8 cellular contexts compared by ENCODE assay signal in genomic region chr2:60552851-60553495, GRCh38.
DNase-seq lines count a peak whose midpoint lies in the region; ATAC-seq and TF ChIP-seq lines count a peak whose summit lies in the region.

No MANE protein-coding gene starts in this region.

- ATAC-seq in HG03025 (IDR thresholded peaks at IDR 0.05; ENCODE audit: low FRiP score, unreplicated experiment): no peak
- ATAC-seq in HG03175 (IDR thresholded peaks at IDR 0.05; ENCODE audit: unreplicated experiment): no peak
- no peak for ATAC-seq in GM21367 (IDR thresholded peaks at IDR 0.05; ENCODE audit: unreplicated experiment)

- POLR2A ChIA-PET in AG04449 (lab: Yijun Ruan, JAX): interaction anchor here (0.6 to 1.3 kb wide), 4 partner anchors 11 to 45 kb away, joined by 3 to 4 read pairs (median 3); no protein-coding TSS in a partner anchor

- H3K9me3 ChIP-seq in HUES48 (ENCODE audit: control insufficient read depth, insufficient read depth, low read length): no peaks in the 10 kb centered on the region
- H3K9me3 ChIP-seq in mucosa of rectum (ENCODE audit: control insufficient read depth in 2 of 2, low read length in 2 of 2): no peaks in the 10 kb centered on the region

- CTCF ChIA-PET in AG04449 (lab: Yijun Ruan, JAX): interaction anchor here (1.5 kb wide), 1 partner anchor 10 kb away, joined by 6 read pairs; no protein-coding TSS in a partner anchor

- no peaks in the 10 kb centered on the region for H3K36me3 ChIP-seq in HUES48 (ENCODE audit: control insufficient read depth, insufficient read depth, low read length)
- no peaks in the 10 kb centered on the region for H3K36me3 ChIP-seq in mucosa of rectum (ENCODE audit: control insufficient read depth in 2 of 2, insufficient read depth in 2 of 2, low read length in 2 of 2)

- no peak for DNase-seq in AG04449 (ENCODE audit: low read depth, low spot score)
- no peak for DNase-seq in cardiac fibroblast (ENCODE audit: low read depth in 2 of 2)
- no peak for DNase-seq in NCI-H1417 (lab: John Stamatoyannopoulos, UW)

- H3K27ac ChIP-seq in HUES48 (ENCODE audit: low read depth, low read length): peak overlapping the region; percentile 82
- H3K27ac ChIP-seq in mucosa of rectum (ENCODE audit: low read depth in 2 of 2, low read length in 2 of 2): peak overlapping the region; percentile 69 to 72

- H3K27me3 ChIP-seq in HUES48 (ENCODE audit: control insufficient read depth, insufficient read depth, low read length) (0 out of 2 replicates have a peak, but pooled peaks cover 7% of the 10 kb centered on the region), mucosa of rectum (ENCODE audit: control insufficient read depth in 2 of 2, insufficient read depth in 2 of 2, low read length in 2 of 2) (no peaks in the 10 kb centered on the region)

- peak overlapping the region; percentile 75 for H3K4me3 ChIP-seq in AG04449 (ENCODE audit: low read depth, low read length)
- peak overlapping the region; percentile 93 for H3K4me3 ChIP-seq in HUES48 (ENCODE audit: low read depth, low read length)
- H3K4me3 ChIP-seq in cardiac fibroblast (replicated peaks in 1 of 2; ENCODE audit: low read depth in 2 of 2, low read length in 2 of 2): peak overlapping the region; percentile 56 to 66
- H3K4me3 ChIP-seq in mucosa of rectum (ENCODE audit: low read length in 2 of 2): peak overlapping the region; percentile 72 to 82

- no peak for TF ChIP-seq CTCF in AG04449 (IDR thresholded peaks at IDR 0.05; ENCODE audit: insufficient read depth, low read length, missing control alignments)
- TF ChIP-seq CTCF in cardiac fibroblast (IDR thresholded peaks at IDR 0.05; ENCODE audit: low read depth, low read length): no peak

- H3K9ac ChIP-seq in HUES48 (ENCODE audit: low read depth, low read length): peak overlapping the region; percentile 89
- peak overlapping the region; percentile 68 to 71 for H3K9ac ChIP-seq in mucosa of rectum (ENCODE audit: low read depth in 1 of 2, low read length in 2 of 2)

- peaks cover 20% of the 10 kb centered on the region for H3K4me1 ChIP-seq in HUES48 (ENCODE audit: control insufficient read depth, insufficient read depth, low read length)
- H3K4me1 ChIP-seq in mucosa of rectum (ENCODE audit: control insufficient read depth in 2 of 2, insufficient read depth in 2 of 2, low read length in 2 of 2): peaks cover 6 to 18% of the 10 kb centered on the region in 2 donors
